Comparison of ENCODE assay signal across 26 cellular contexts in the genomic region with DNA sequence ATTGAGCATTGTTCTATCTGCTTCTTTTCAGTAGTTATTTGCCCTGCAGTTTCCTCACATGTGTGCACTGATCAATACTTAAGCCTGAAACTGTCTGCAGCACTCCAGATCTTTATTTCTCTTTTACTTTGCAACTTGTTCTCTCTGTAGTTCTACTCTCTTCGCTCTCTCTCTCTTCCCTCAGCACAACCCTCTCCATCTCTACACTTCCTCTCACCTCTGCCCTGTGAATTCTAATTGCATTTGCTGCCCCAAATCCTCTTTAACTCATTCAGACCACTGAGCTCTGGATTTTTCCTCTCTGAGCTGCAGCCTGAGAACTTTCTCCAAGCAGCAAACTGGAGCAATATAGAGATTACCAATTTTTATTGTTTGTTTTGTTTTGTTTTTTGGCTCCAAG.
DNase-seq lines count a peak whose midpoint lies in the region; ATAC-seq, FAIRE-seq and TF ChIP-seq lines count a peak whose summit lies in the region.
"Had no signal": no experiment of that assay in that cellular context is flagged by ENCODE, and none has a peak within 500 bp of the region (broad histone marks: within the 10 kb centered on the region; RNA-seq: fewer than 3 reads in every experiment).

No MANE protein-coding gene starts in this region.

- peak overlapping the region; percentile 23 for H3K27ac Mint-ChIP-seq in neural crest cell (ENCODE audit: unreplicated experiment)
- no peak overlapping the region for H3K27ac Mint-ChIP-seq in stimulated activated memory B cell treated with anti-CD40 and anti-IgM and Interleukin-4, amounts not matched to agents 10 μg/mL and 1 μg/mL and 100 μg/mL, for 72 hours
- H3K27ac Mint-ChIP-seq: IgD-negative memory B cell had no signal

- H3K4me3 ChIP-seq in H1 (ENCODE audit: extremely low read depth in 1 of 4, insufficient read depth in 2 of 4, low read depth in 3 of 4, low read length in 4 of 4): no peak overlapping the region
- H3K4me3 ChIP-seq: GM23248 had no signal

- H2BK5ac ChIP-seq in H1 (ENCODE audit: low read depth, low read length): no peak overlapping the region

- no peaks in the 10 kb centered on the region for H3K27me3 Mint-ChIP-seq in neural crest cell (ENCODE audit: low read depth)
- no peaks in the 10 kb centered on the region for H3K27me3 Mint-ChIP-seq in stimulated activated memory B cell treated with anti-CD40 and anti-IgM and Interleukin-4, amounts not matched to agents 10 μg/mL and 1 μg/mL and 100 μg/mL, for 72 hours
- H3K27me3 Mint-ChIP-seq: IgD-negative memory B cell had no signal

- TF ChIP-seq RAD21 in H1 (IDR thresholded peaks at IDR 0.05 in 1 of 2, conservative IDR thresholded peaks at IDR 0.05 in 1 of 2; ENCODE audit: low read depth in 2 of 2, low read length in 2 of 2): no peak

- no peak overlapping the region for H2BK12ac ChIP-seq in H1 (ENCODE audit: low read depth, low read length)

- no peak overlapping the region for H3K4me2 ChIP-seq in H1 (ENCODE audit: insufficient read depth in 1 of 2, low read depth in 2 of 2, low read length in 2 of 2)
- H3K4me2 ChIP-seq: KMS-11 had no signal

- no peak overlapping the region for H3K4me3 Mint-ChIP-seq in neural crest cell
- H3K4me3 Mint-ChIP-seq in stimulated activated memory B cell treated with anti-CD40 and anti-IgM and Interleukin-4, amounts not matched to agents 10 μg/mL and 1 μg/mL and 100 μg/mL, for 72 hours: no peak overlapping the region
- H3K4me3 Mint-ChIP-seq: IgD-negative memory B cell had no signal

- no peaks in the 10 kb centered on the region for H3K36me3 ChIP-seq in H1 (ENCODE audit: control insufficient read depth in 2 of 4, insufficient read depth in 4 of 4, low read length in 3 of 4)

- H3K36me3 Mint-ChIP-seq in neural crest cell (ENCODE audit: low read depth): no peaks in the 10 kb centered on the region
- no peaks in the 10 kb centered on the region for H3K36me3 Mint-ChIP-seq in stimulated activated memory B cell treated with anti-CD40 and anti-IgM and Interleukin-4, amounts not matched to agents 10 μg/mL and 1 μg/mL and 100 μg/mL, for 72 hours
- H3K36me3 Mint-ChIP-seq: IgD-negative memory B cell had no signal

- no peak overlapping the region for H3K23ac ChIP-seq in H1 (ENCODE audit: insufficient read length)

- POLR2A ChIA-PET in H1 (lab: Charles Lee; ENCODE audit: partially characterized antibody): no interaction called here

- TF ChIP-seq POLR2A in H1 (IDR thresholded peaks at IDR 0.05; ENCODE audit: control extremely low read depth in 1 of 2, low read depth in 2 of 2, low read length in 2 of 2): no peak

- FAIRE-seq in H1 (lab: Jason Lieb, UNC): peak; percentile 36
- FAIRE-seq: GM18507 had no signal

- no peak overlapping the region for H2BK15ac ChIP-seq in H1 (ENCODE audit: low read length)

- no peaks in the 10 kb centered on the region for H4K20me1 ChIP-seq in H1 (replicated peaks in 1 of 2; ENCODE audit: control insufficient read depth in 1 of 2, insufficient read depth in 2 of 2, low read length in 2 of 2)

- H3K18ac ChIP-seq in H1 (ENCODE audit: extremely low read depth, low read length): no peak overlapping the region

- no peaks in the 10 kb centered on the region for H3K27me3 ChIP-seq in H1 (replicated peaks in 1 of 4; ENCODE audit: control insufficient read depth in 3 of 4, extremely low read depth in 1 of 4, insufficient read depth in 3 of 4, low read length in 3 of 4)

- CTCF ChIA-PET in H1 (lab: Charles Lee; ENCODE audit: partially characterized antibody): no interaction called here

- H4K91ac ChIP-seq in H1 (replicated peaks; ENCODE audit: insufficient read length, low read length): no peak overlapping the region

- TF ChIP-seq EP300 in H1 (IDR thresholded peaks at IDR 0.05; ENCODE audit: borderline replicate concordance in 1 of 2, low read depth in 2 of 2, low read length in 2 of 2): no peak

- no peak for TF ChIP-seq CTCF in H1 (IDR thresholded peaks at IDR 0.05; ENCODE audit: control extremely low read depth in 1 of 3, insufficient read depth in 1 of 3, low read depth in 1 of 3, low read length in 3 of 3)
- no peak for TF ChIP-seq CTCF in neural crest cell (conservative IDR thresholded peaks at IDR 0.05)

- no peak overlapping the region for H3K4ac ChIP-seq in H1 (replicated peaks; ENCODE audit: insufficient read length, low read depth, low read length)

- no peak for ATAC-seq in stimulated activated memory B cell treated with anti-CD40 and anti-IgM and Interleukin-4, amounts not matched to agents 10 μg/mL and 1 μg/mL and 100 μg/mL, for 72 hours
- ATAC-seq: Panc1 had no signal

- H3K79me2 ChIP-seq in H1 (ENCODE audit: control insufficient read depth in 1 of 2, insufficient read depth in 2 of 2, low read length in 2 of 2): no peaks in the 10 kb centered on the region

- H2AK5ac ChIP-seq in H1 (ENCODE audit: low read depth, low read length): no peak overlapping the region

- no peak overlapping the region for H2BK20ac ChIP-seq in H1 (ENCODE audit: low read length)

- no peaks in the 10 kb centered on the region for H3K79me1 ChIP-seq in H1 (ENCODE audit: low read depth, low read length)

- peaks cover 0 to 4% (median under 1%) of the 10 kb centered on the region in 4 experiments; a peak in 2 of 7 replicates for H3K4me1 ChIP-seq in H1 (replicated peaks in 1 of 4; ENCODE audit: control insufficient read depth in 3 of 4, insufficient read depth in 4 of 4, low read length in 3 of 4)

- H3K56ac ChIP-seq in H1 (replicated peaks; ENCODE audit: insufficient read length, low read depth, low read length): no peak overlapping the region

- H3K9ac ChIP-seq in H1 (replicated peaks in 1 of 4; ENCODE audit: extremely low read depth in 1 of 4, low read depth in 3 of 4, low read length in 3 of 4): no peak overlapping the region; a peak in 1 of 7 replicates
- H3K9ac ChIP-seq: GM23248, KMS-11 had no signal

- H3K23me2 ChIP-seq in H1 (ENCODE audit: low read depth, low read length): no peaks in the 10 kb centered on the region

- peak overlapping the region; percentile 94 for H2AFZ ChIP-seq in H1 (ENCODE audit: low read length)
- H2AFZ ChIP-seq: GM23248 had no signal

- no peak overlapping the region for H3K27ac ChIP-seq in H1 (ENCODE audit: low read depth, low read length)
- H3K27ac ChIP-seq: GM23248, KMS-11, RWPE1 had no signal

- H4K8ac ChIP-seq in H1 (ENCODE audit: extremely low read depth, insufficient read depth, low read length): no peak overlapping the region

- WGBS in H1 (ENCODE audit: extremely low coverage in 1 of 2, insufficient coverage in 1 of 2, insufficient read length in 1 of 2, insufficient replicate concordance in 2 of 2, low coverage in 1 of 2, low lambda C conversion rate in 2 of 2, missing lambda C conversion rate in 1 of 2), 2 experiments: 100% methylated on average over 1 of the region's 1 CpG; no CpG with 5 or more reads in 1 of the 2 experiments

- H3K14ac ChIP-seq in H1 (ENCODE audit: insufficient read length): no peak overlapping the region

- H3K9me3 Mint-ChIP-seq in neural crest cell: no peaks in the 10 kb centered on the region
- H3K9me3 Mint-ChIP-seq in stimulated activated memory B cell treated with anti-CD40 and anti-IgM and Interleukin-4, amounts not matched to agents 10 μg/mL and 1 μg/mL and 100 μg/mL, for 72 hours: no peaks in the 10 kb centered on the region

- no peak overlapping the region for H2BK120ac ChIP-seq in H1 (replicated peaks; ENCODE audit: low read depth, low read length)

- peak; percentile 44 for DNase-seq in NCI-H146 treated with DMSO at 0.1 percent for 48 hours (lab: John Stamatoyannopoulos, UW; ENCODE audit: unreplicated experiment)
- DNase-seq in NCI-H146 (lab: John Stamatoyannopoulos, UW): no peak
- DNase-seq in H1 (ENCODE audit: low read depth in 1 of 2, low spot score in 2 of 2): no peak
- DNase-seq in neural crest cell (ENCODE audit: low read depth, low spot score): no peak
- no peak for DNase-seq in stimulated activated CD4-positive, alpha-beta T cell treated with anti-CD3 and anti-CD28 coated beads, Interleukin-15, amount 100 ng/mL, for 24 hours
- DNase-seq in AG08396 (ENCODE audit: low spot score): no peak
- no peak for DNase-seq in D341Med (ENCODE audit: low spot score)
- DNase-seq: 8988T, ACHN, Calu3, DMS153, GM23248, HCEC 1CT, NCI-H1048, NCI-H1417 treated with DMSO at 0.1 percent for 48 hours, NCI-H187 treated with DMSO at 0.1 percent for 48 hours, NCI-H2171 treated with DMSO at 0.1 percent for 48 hours, NCI-H446, NCI-H524 treated with DMSO at 0.1 percent for 48 hours, SHP77 had no signal

- peaks cover 14% of the 10 kb centered on the region for H3K4me1 Mint-ChIP-seq in neural crest cell
- H3K4me1 Mint-ChIP-seq in stimulated activated memory B cell treated with anti-CD40 and anti-IgM and Interleukin-4, amounts not matched to agents 10 μg/mL and 1 μg/mL and 100 μg/mL, for 72 hours: no peaks in the 10 kb centered on the region

- H4K5ac ChIP-seq in H1 (ENCODE audit: insufficient read length, low read depth, low read length): no peak overlapping the region

- no peaks in the 10 kb centered on the region for H3K9me3 ChIP-seq in H1 (ENCODE audit: insufficient read depth in 2 of 2, low read depth in 1 of 2, low read length in 1 of 2)

TF ChIP-seq in H1, 55 proteins besides CTCF, POLR2A, EP300 and RAD21 (continues in another document):
- no peak for TF ChIP-seq SIN3A (conservative IDR thresholded peaks at IDR 0.05 in 1 of 2, IDR thresholded peaks at IDR 0.05 in 1 of 2; ENCODE audit: low read depth in 1 of 2, low read length in 2 of 2)
- no peak for TF ChIP-seq BRCA1 (IDR thresholded peaks at IDR 0.05; ENCODE audit: low read depth, low read length)
- no peak for TF ChIP-seq NANOG (IDR thresholded peaks at IDR 0.05; ENCODE audit: insufficient read depth, low read depth, low read length, poor library complexity, severe bottlenecking)
